ENCODE assay signal across 8 cellular contexts in the genomic region with DNA sequence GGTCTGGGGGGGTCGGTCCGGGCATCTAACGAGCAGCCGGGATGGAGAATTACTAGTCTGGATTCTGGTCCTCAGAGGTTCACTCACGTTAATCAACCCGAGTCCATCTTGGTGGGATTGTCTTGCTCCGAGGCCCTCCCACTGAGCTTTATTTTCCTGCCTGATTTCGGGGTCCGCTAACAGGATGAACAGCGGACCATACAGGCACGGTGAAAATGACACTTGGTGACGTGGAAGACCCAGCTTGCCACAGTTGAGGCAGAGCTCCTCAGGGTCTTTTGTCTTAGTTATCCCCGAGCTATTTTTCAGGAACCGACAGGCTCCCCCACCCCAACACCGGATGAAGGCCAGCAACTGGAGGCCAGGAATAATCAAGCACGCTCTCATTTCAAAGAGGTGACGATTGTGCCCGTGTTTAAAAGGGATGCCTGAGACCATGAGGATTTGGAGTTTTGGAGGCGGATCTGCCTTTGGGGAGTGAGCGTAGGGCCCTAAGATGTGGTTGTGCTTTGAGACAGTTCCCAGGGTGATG. TPM values are rescaled to one million over a fixed set of nuclear protein-coding genes. Genes with fewer than 3 reads are reported as not detected.
A peak's percentile ranks its signal among the peaks of the same experiment; 100 is the strongest.
DNase-seq lines count a peak whose midpoint lies in the region; ATAC-seq and TF ChIP-seq lines count a peak whose summit lies in the region.

No MANE protein-coding gene starts in this region.

- ATAC-seq in GM18907 (IDR thresholded peaks at IDR 0.05; ENCODE audit: unreplicated experiment) (peak; percentile 17), upper lobe of right lung (peak; percentile 8)
- peak; percentile 11 for ATAC-seq in effector memory CD8-positive, alpha-beta T cell (replicated peaks)

- peak overlapping the region; percentile 83 for H3K4me2 ChIP-seq in Loucy (ENCODE audit: low read depth, low read length, poor library complexity, severe bottlenecking)

- H3F3A ChIP-seq in Loucy (ENCODE audit: low read depth): no peaks in the 10 kb centered on the region

- DNase-seq in effector memory CD8-positive, alpha-beta T cell: no peak
- DNase-seq in mesothelial cell of epicardium (ENCODE audit: low spot score in 2 of 2, unreplicated experiment in 2 of 2) (no peak), upper lobe of right lung (no peak), OCI-M2 (lab: John Stamatoyannopoulos, UW; ENCODE audit: unreplicated experiment) (no peak), SW 1271 (lab: John Stamatoyannopoulos, UW) (no peak), KG1 (lab: John Stamatoyannopoulos, UW) (no peak)

- no peaks in the 10 kb centered on the region for H3K36me3 ChIP-seq in Loucy (ENCODE audit: insufficient read depth, low read length)
- no peaks in the 10 kb centered on the region for H3K36me3 ChIP-seq in upper lobe of right lung

- H3K9me3 Mint-ChIP-seq in effector memory CD8-positive, alpha-beta T cell: no peaks in the 10 kb centered on the region
- H3K9me3 Mint-ChIP-seq in mesothelial cell of epicardium: peaks cover 17% of the 10 kb centered on the region

- peak overlapping the region; percentile 82 to 83 for H3K4me3 Mint-ChIP-seq in effector memory CD8-positive, alpha-beta T cell
- peak overlapping the region; percentile 72 for H3K4me3 Mint-ChIP-seq in mesothelial cell of epicardium

- H3K27ac Mint-ChIP-seq in effector memory CD8-positive, alpha-beta T cell: peak overlapping the region; percentile 23 to 35
- no peak overlapping the region for H3K27ac Mint-ChIP-seq in mesothelial cell of epicardium

- H3K4me3 ChIP-seq in Loucy (ENCODE audit: low read length, poor library complexity, severe bottlenecking) (peak overlapping the region; percentile 71), upper lobe of right lung (peak overlapping the region; percentile 64)

- H3K36me3 Mint-ChIP-seq in effector memory CD8-positive, alpha-beta T cell (ENCODE audit: insufficient read depth): peaks cover 4% of the 10 kb centered on the region
- H3K36me3 Mint-ChIP-seq in mesothelial cell of epicardium: peaks cover 2% of the 10 kb centered on the region

- TF ChIP-seq CTCF in Loucy (conservative IDR thresholded peaks at IDR 0.05; ENCODE audit: low read length) (no peak), mesothelial cell of epicardium (IDR thresholded peaks at IDR 0.05; ENCODE audit: unreplicated experiment) (no peak), upper lobe of right lung (IDR thresholded peaks at IDR 0.05) (no peak)

- peaks cover 7% of the 10 kb centered on the region for H3K4me1 ChIP-seq in Loucy (ENCODE audit: insufficient read depth, low read length, poor library complexity, severe bottlenecking)
- no peaks in the 10 kb centered on the region for H3K4me1 ChIP-seq in upper lobe of right lung

- H3K27ac ChIP-seq in upper lobe of right lung: peak overlapping the region; percentile 73

- H3K9me3 ChIP-seq in Loucy (ENCODE audit: insufficient read depth, low read depth, low read length) (no peaks in the 10 kb centered on the region), upper lobe of right lung (no peaks in the 10 kb centered on the region)

- H4K20me1 ChIP-seq in Loucy (ENCODE audit: insufficient read depth, low read length, poor library complexity, severe bottlenecking): no peaks in the 10 kb centered on the region

- H3K9me2 ChIP-seq in Loucy (replicated peaks; ENCODE audit: low read depth, low read length): no peaks in the 10 kb centered on the region

- peaks cover 0 to 6% of the 10 kb centered on the region in 2 donors for H3K27me3 Mint-ChIP-seq in effector memory CD8-positive, alpha-beta T cell
- no peaks in the 10 kb centered on the region for H3K27me3 Mint-ChIP-seq in mesothelial cell of epicardium (ENCODE audit: low read depth)

- no peaks in the 10 kb centered on the region for H3K79me2 ChIP-seq in Loucy (ENCODE audit: insufficient read depth, low read length)

- peak overlapping the region; percentile 94 for H2AFZ ChIP-seq in Loucy (ENCODE audit: low read length)

- peak overlapping the region; percentile 64 for H3K9ac ChIP-seq in Loucy (ENCODE audit: low read depth, low read length, poor library complexity, severe bottlenecking)

- H3K4me1 Mint-ChIP-seq in effector memory CD8-positive, alpha-beta T cell (ENCODE audit: low read depth in 2 of 2): peaks cover 3 to 10% of the 10 kb centered on the region in 2 donors
- peaks cover 9% of the 10 kb centered on the region for H3K4me1 Mint-ChIP-seq in mesothelial cell of epicardium

- H3K27me3 ChIP-seq in Loucy (ENCODE audit: insufficient read depth, low read length, poor library complexity, severe bottlenecking) (no peaks in the 10 kb centered on the region), upper lobe of right lung (no peaks in the 10 kb centered on the region)

- intact Hi-C loops in upper lobe of right lung (cut with DNase I): no loop called here

RNA-seq across cellular contexts. Expression of a gene that starts 0.5 kb away (rescaled TPM):
- total RNA-seq in mesothelial cell of epicardium (0.42 to 0.51 TPM (median 0.50 TPM) in 3 replicates), upper lobe of right lung (not detected)

RNA-seq across cellular contexts. Expression of a gene that starts 45.2 kb away (rescaled TPM):
- total RNA-seq in mesothelial cell of epicardium (46.3 to 51.0 TPM (median 47.3 TPM) in 3 replicates), upper lobe of right lung (175 TPM)
